In genomic region chr14:100490252-100490651, GRCh38 we compare ENCODE assay signal across 26 cellular contexts.
"Had no signal": no experiment of that assay in that cellular context is flagged by ENCODE, and none has a peak within 500 bp of the region (broad histone marks: within the 10 kb centered on the region; RNA-seq: fewer than 3 reads in every experiment).

No MANE protein-coding gene starts in this region.

- H3K36me3 ChIP-seq: neural progenitor cell, ovary, right atrium auricular region, right lobe of liver, uterus had no signal

- H3K27me3 Mint-ChIP-seq: naive B cell; progenitor cell of endocrine pancreas; stimulated activated memory B cell treated with anti-CD40 and anti-IgM and Interleukin-4, amounts not matched to agents 10 μg/mL and 1 μg/mL and 100 μg/mL, for 72 hours; stimulated activated naive CD8-positive, alpha-beta T cell treated with anti-CD3 and anti-CD28 coated beads, Interleukin-15, amount 100 ng/mL, for 72 hours; type B pancreatic cell had no signal

- H3K9me3 Mint-ChIP-seq: immature natural killer cell; natural killer cell; nephron progenitor cell; neural progenitor cell; stimulated activated memory B cell treated with anti-CD40 and anti-IgM and Interleukin-4, amounts not matched to agents 10 μg/mL and 1 μg/mL and 100 μg/mL, for 72 hours; stimulated activated naive CD8-positive, alpha-beta T cell treated with anti-CD3 and anti-CD28 coated beads, Interleukin-15, amount 100 ng/mL, for 72 hours; type B pancreatic cell had no signal

- ATAC-seq: left colon; left lung; lower lobe of right lung; natural killer cell; right lobe of liver; stimulated activated memory B cell treated with anti-CD40 and anti-IgM and Interleukin-4, amounts not matched to agents 10 μg/mL and 1 μg/mL and 100 μg/mL, for 72 hours; stimulated activated naive CD8-positive, alpha-beta T cell treated with anti-CD3 and anti-CD28 coated beads, Interleukin-15, amount 100 ng/mL, for 72 hours had no signal

- H3K4me1 Mint-ChIP-seq: neural progenitor cell had no signal

- H3K9me3 ChIP-seq: left lung, ovary, right atrium auricular region, right lobe of liver, uterus had no signal

- H3K4me1 ChIP-seq: left lung, lower lobe of right lung, neural progenitor cell, right atrium auricular region, right lobe of liver, uterus had no signal

- H2AFZ ChIP-seq: neural progenitor cell had no signal

- H3K36me3 Mint-ChIP-seq: neural progenitor cell had no signal

- DNase-seq: hippocampal formation; immature natural killer cell; left colon; left lung; lower lobe of right lung; mammary epithelial cell; mesenchymal stem cell; naive B cell; natural killer cell; nephron progenitor cell; ovary; right lobe of liver; stimulated activated CD4-positive, alpha-beta T cell treated with anti-CD3 and anti-CD28 coated beads, Interleukin-1b, Interleukin-23, amount 100 ng/mL, for 48 hours; stimulated activated CD4-positive, alpha-beta T cell treated with anti-CD3 and anti-CD28 coated beads, Interleukin-2, amount 100 ng/mL, for 48 hours; stimulated activated CD4-positive, alpha-beta T cell treated with anti-CD3 and anti-CD28 coated beads, Interleukin-4, amount 100 ng/mL, for 4 hours; stimulated activated CD8-positive, alpha-beta memory T cell treated with anti-CD3 and anti-CD28 coated beads, Interleukin-4, amount 100 ng/mL, for 48 hours; stimulated activated naive CD4-positive, alpha-beta T cell treated with Interleukin-2 at 50 U/mL for 16 hours; stimulated activated naive CD8-positive, alpha-beta T cell treated with anti-CD3 and anti-CD28 coated beads, Interleukin-15, amount 100 ng/mL, for 72 hours; uterus had no signal

- H3K4me2 ChIP-seq: neural progenitor cell, smooth muscle cell had no signal

- H3K4me3 ChIP-seq: left lung, lower lobe of right lung, neural progenitor cell, ovary, right atrium auricular region, right lobe of liver, smooth muscle cell, tibial nerve, uterus had no signal

- H3K9ac ChIP-seq: neural progenitor cell had no signal

- H3K27me3 ChIP-seq: left lung, neural progenitor cell, ovary, right atrium auricular region, right lobe of liver, tibial nerve, uterus had no signal

- H3K27ac ChIP-seq: left lung, lower lobe of right lung, neural progenitor cell, ovary, right atrium auricular region, right lobe of liver, tibial nerve, uterus had no signal

- H3K4me3 Mint-ChIP-seq: immature natural killer cell; naive B cell; natural killer cell; nephron progenitor cell; neural progenitor cell; stimulated activated memory B cell treated with anti-CD40 and anti-IgM and Interleukin-4, amounts not matched to agents 10 μg/mL and 1 μg/mL and 100 μg/mL, for 72 hours; stimulated activated naive CD8-positive, alpha-beta T cell treated with anti-CD3 and anti-CD28 coated beads, Interleukin-15, amount 100 ng/mL, for 72 hours; type B pancreatic cell had no signal

- H3K27ac Mint-ChIP-seq: immature natural killer cell; natural killer cell; nephron progenitor cell; neural progenitor cell; progenitor cell of endocrine pancreas; stimulated activated memory B cell treated with anti-CD40 and anti-IgM and Interleukin-4, amounts not matched to agents 10 μg/mL and 1 μg/mL and 100 μg/mL, for 72 hours; stimulated activated naive CD8-positive, alpha-beta T cell treated with anti-CD3 and anti-CD28 coated beads, Interleukin-15, amount 100 ng/mL, for 72 hours; type B pancreatic cell had no signal
